16 cellular contexts compared by ENCODE assay signal in the genomic region with DNA sequence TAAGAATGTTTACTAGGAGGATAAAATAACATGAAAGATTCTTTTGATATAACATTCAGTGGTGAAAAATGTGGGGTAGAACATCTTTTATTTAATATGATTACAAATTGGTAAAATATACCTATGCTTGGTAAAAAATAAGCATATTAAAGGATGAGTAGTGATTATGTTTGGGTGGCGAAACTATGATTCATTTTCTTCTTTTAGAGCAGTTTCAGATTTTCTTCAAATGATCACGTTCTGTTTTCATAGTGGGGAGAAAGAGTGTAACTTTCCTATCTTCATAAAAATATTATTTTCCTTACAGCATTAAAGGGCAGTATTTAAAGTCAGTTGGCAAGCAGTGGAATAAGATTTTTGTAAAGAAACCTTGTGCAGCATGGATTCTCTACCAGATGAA. TPM values are rescaled to one million over a fixed set of nuclear protein-coding genes. Genes with fewer than 3 reads are reported as not detected.
DNase-seq lines count a peak whose midpoint lies in the region; ATAC-seq, FAIRE-seq and TF ChIP-seq lines count a peak whose summit lies in the region.
"Had no signal": no experiment of that assay in that cellular context is flagged by ENCODE, and none has a peak within 500 bp of the region (broad histone marks: within the 10 kb centered on the region; RNA-seq: fewer than 3 reads in every experiment).

No MANE protein-coding gene starts in this region.

- H3K9me3 Mint-ChIP-seq in activated T-cell treated with anti-CD3 and anti-CD28 coated beads, Interleukin-2, amount 50 U/mL, for 24 hours = peaks cover 4% of the 10 kb centered on the region
- no peaks in the 10 kb centered on the region for H3K9me3 Mint-ChIP-seq in CD4-positive, alpha-beta T cell
- H3K9me3 Mint-ChIP-seq: CD8-positive, alpha-beta memory T cell; HFFc6 had no signal

- H3K4me1 Mint-ChIP-seq in activated T-cell treated with anti-CD3 and anti-CD28 coated beads, Interleukin-2, amount 50 U/mL, for 24 hours (ENCODE audit: low read depth) = peaks cover 63% of the 10 kb centered on the region
- H3K4me1 Mint-ChIP-seq in CD4-positive, alpha-beta T cell (ENCODE audit: low read depth) = peaks cover 57% of the 10 kb centered on the region
- H3K4me1 Mint-ChIP-seq in T-helper 17 cell = peaks cover 36% of the 10 kb centered on the region

- H3K27me3 ChIP-seq in CD4-positive, alpha-beta T cell (ENCODE audit: control insufficient read depth, insufficient read depth, low read length) = no peaks in the 10 kb centered on the region

- no peak for DNase-seq in activated T-cell treated with anti-CD3 and anti-CD28 coated beads, Interleukin-2, amount 50 U/mL, for 24 hours
- DNase-seq in activated T-cell treated with anti-CD3 and anti-CD28 coated beads for 4 hours (no peak), T-helper 17 cell (no peak), MV-4-11 (lab: John Stamatoyannopoulos, UW) (no peak)
- DNase-seq in CD4-positive, alpha-beta T cell = no peak
- DNase-seq: C1 segment of cervical spinal cord, DMS53, GF-D8, HCEC 1CT, HFFc6 had no signal

- H3K9me3 ChIP-seq in CD4-positive, alpha-beta T cell (ENCODE audit: control insufficient read depth, low read length) = no peaks in the 10 kb centered on the region
- H3K9me3 ChIP-seq in T-helper 17 cell (ENCODE audit: control insufficient read depth, low read length, poor library complexity, severe bottlenecking) = no peaks in the 10 kb centered on the region

- H3K4me3 Mint-ChIP-seq in activated T-cell treated with anti-CD3 and anti-CD28 coated beads, Interleukin-2, amount 50 U/mL, for 24 hours = no peak overlapping the region
- peak overlapping the region; percentile 43 for H3K4me3 Mint-ChIP-seq in CD4-positive, alpha-beta T cell
- H3K4me3 Mint-ChIP-seq in T-helper 17 cell = no peak overlapping the region
- H3K4me3 Mint-ChIP-seq: B cell, HFFc6 had no signal

- CTCF ChIA-PET in CD4-positive, alpha-beta T cell (lab: Charles Lee) = interaction anchor here (1.8 kb wide), 1 partner anchor 15 kb away, joined by 5 read pairs; a partner anchor contains a TSS

- peaks cover 16% of the 10 kb centered on the region for H3K36me3 Mint-ChIP-seq in activated T-cell treated with anti-CD3 and anti-CD28 coated beads, Interleukin-2, amount 50 U/mL, for 24 hours (ENCODE audit: low read depth)
- peaks cover 25% of the 10 kb centered on the region for H3K36me3 Mint-ChIP-seq in CD4-positive, alpha-beta T cell (ENCODE audit: low read depth)
- H3K36me3 Mint-ChIP-seq in T-helper 17 cell (ENCODE audit: low read depth) = peaks cover 6% of the 10 kb centered on the region

- no peaks in the 10 kb centered on the region for H3K27me3 Mint-ChIP-seq in activated T-cell treated with anti-CD3 and anti-CD28 coated beads, Interleukin-2, amount 50 U/mL, for 24 hours
- no peaks in the 10 kb centered on the region for H3K27me3 Mint-ChIP-seq in CD4-positive, alpha-beta T cell
- H3K27me3 Mint-ChIP-seq in T-helper 17 cell = no peaks in the 10 kb centered on the region
- H3K27me3 Mint-ChIP-seq: B cell; CD8-positive, alpha-beta memory T cell had no signal

- intact Hi-C loops in CD4-positive, alpha-beta T cell (cut with DNase I, micrococcal nuclease) = no loop called here

- no peak for TF ChIP-seq CTCF in CD4-positive, alpha-beta T cell (IDR thresholded peaks at IDR 0.05)

- no peak overlapping the region for H3K27ac ChIP-seq in CD4-positive, alpha-beta T cell (ENCODE audit: low read depth, low read length)

- H3K27ac Mint-ChIP-seq in activated T-cell treated with anti-CD3 and anti-CD28 coated beads, Interleukin-2, amount 50 U/mL, for 24 hours = peak overlapping the region; percentile 61
- peak overlapping the region; percentile 87 for H3K27ac Mint-ChIP-seq in CD4-positive, alpha-beta T cell
- peak overlapping the region; percentile 94 for H3K27ac Mint-ChIP-seq in T-helper 17 cell
- H3K27ac Mint-ChIP-seq: B cell, HFFc6 had no signal

- POLR2A ChIA-PET in CD4-positive, alpha-beta T cell (lab: Charles Lee) = interaction anchor here (0.7 to 10.0 kb wide), 6 partner anchors 15 to 478 kb away, joined by 3 to 250 read pairs (median 6); a partner anchor contains a TSS

- ATAC-seq in CD4-positive, alpha-beta T cell (ENCODE audit: poor library complexity) = no peak
- ATAC-seq in T-helper 17 cell (no peak), GM19463 (IDR thresholded peaks at IDR 0.05; ENCODE audit: unreplicated experiment) (no peak)
- ATAC-seq: HepG2 had no signal

- FAIRE-seq in islet of Langerhans (lab: Jason Lieb, UNC) = peak; percentile 86
- FAIRE-seq: HepG2, HTR-8/SVneo had no signal

RNA-seq across cellular contexts. Expression of a gene that starts 15.5 kb away (rescaled TPM):
- total RNA-seq in CD4-positive, alpha-beta T cell = 10 to 100 TPM; 12.2 to 14.5 TPM
- total RNA-seq in T-helper 17 cell = 10 to 100 TPM; 14.3 to 15.1 TPM

RNA-seq across cellular contexts. Expression of a gene that starts 15.8 kb away (rescaled TPM):
- 1 to 10 TPM; 2.7 to 3.9 TPM for total RNA-seq in CD4-positive, alpha-beta T cell
- total RNA-seq in T-helper 17 cell = 1 to 10 TPM; 4.1 to 6.8 TPM
